Comparison of ENCODE assay signal across 13 cellular contexts in genomic region chr6:138160329-138161117, GRCh38. TPM values are rescaled to one million over a fixed set of nuclear protein-coding genes. Genes with fewer than 3 reads are reported as not detected.
DNase-seq lines count a peak whose midpoint lies in the region; ATAC-seq and TF ChIP-seq lines count a peak whose summit lies in the region.
"Had no signal": no experiment of that assay in that cellular context is flagged by ENCODE, and none has a peak within 500 bp of the region (broad histone marks: within the 10 kb centered on the region; RNA-seq: fewer than 3 reads in every experiment).

No MANE protein-coding gene starts in this region.

- H3K4me1 ChIP-seq in endocrine pancreas (ENCODE audit: control insufficient read depth, insufficient read depth, low read length) (peaks cover 5% of the 10 kb centered on the region), smooth muscle cell (ENCODE audit: low read depth) (no peaks in the 10 kb centered on the region)

- H3K9me3 ChIP-seq in endocrine pancreas (ENCODE audit: control insufficient read depth, low read length) (no peaks in the 10 kb centered on the region), smooth muscle cell (replicated peaks; ENCODE audit: low read depth) (no peaks in the 10 kb centered on the region)

- H3K36me3 ChIP-seq in endocrine pancreas (ENCODE audit: control insufficient read depth, insufficient read depth, low read length) (no peaks in the 10 kb centered on the region), smooth muscle cell (ENCODE audit: low read depth) (no peaks in the 10 kb centered on the region)

- no peak overlapping the region for H3K27ac ChIP-seq in smooth muscle cell (ENCODE audit: low read depth)

- peaks cover 13% of the 10 kb centered on the region for H3K4me1 Mint-ChIP-seq in activated CD4-positive, alpha-beta T cell treated with anti-CD3 and anti-CD28 coated beads for 36 hours

- no peaks in the 10 kb centered on the region for H3K27me3 ChIP-seq in endocrine pancreas (ENCODE audit: control insufficient read depth, insufficient read depth, low read length)
- H3K27me3 ChIP-seq in smooth muscle cell (ENCODE audit: low read depth): peaks cover 83% of the 10 kb centered on the region

- no peak for ATAC-seq in activated CD4-positive, alpha-beta T cell treated with anti-CD3 and anti-CD28 coated beads for 36 hours
- ATAC-seq in SK-N-SH treated with all-trans-retinoic acid at 6 μM for 48 hours: no peak
- ATAC-seq in HG02588 (IDR thresholded peaks at IDR 0.05; ENCODE audit: unreplicated experiment): no peak

- H3K4me3 Mint-ChIP-seq in activated CD4-positive, alpha-beta T cell treated with anti-CD3 and anti-CD28 coated beads for 36 hours: peak overlapping the region; percentile 66

- TF ChIP-seq CTCF in smooth muscle cell (IDR thresholded peaks at IDR 0.05; ENCODE audit: borderline replicate concordance, insufficient read depth, poor library complexity, severe bottlenecking): no peak

- no peaks in the 10 kb centered on the region for H3F3A ChIP-seq in smooth muscle cell (ENCODE audit: low read depth)

- 83% methylated on average over 12 of the region's 12 CpGs for WGBS in smooth muscle cell (ENCODE audit: low lambda C conversion rate)

- H2AFZ ChIP-seq in smooth muscle cell (ENCODE audit: low read depth): peak overlapping the region; percentile 87

- no peak for DNase-seq in activated CD4-positive, alpha-beta T cell treated with anti-CD3 and anti-CD28 coated beads for 36 hours
- DNase-seq in activated CD4-positive, alpha-beta T cell treated with anti-CD3 and anti-CD28 coated beads for 48 hours: no peak
- DNase-seq in NCI-H748 treated with DMSO at 0.1 percent for 48 hours (lab: John Stamatoyannopoulos, UW) (peak; percentile 12), smooth muscle cell (lab: John Stamatoyannopoulos, UW; ENCODE audit: unreplicated experiment) (no peak), NCI-H187 treated with DMSO at 0.1 percent for 48 hours (lab: John Stamatoyannopoulos, UW) (no peak)
- DNase-seq: AML-193 had no signal

- H3K4me3 ChIP-seq in endocrine pancreas (ENCODE audit: control insufficient read depth, insufficient read depth, low read length): peak overlapping the region; percentile 38
- H3K4me3 ChIP-seq in smooth muscle cell: peak overlapping the region; percentile 76

- H3K9ac ChIP-seq in endocrine pancreas (ENCODE audit: control insufficient read depth, insufficient read depth, low read length): peak overlapping the region; percentile 66
- H3K9ac ChIP-seq in smooth muscle cell (ENCODE audit: low read depth): no peak overlapping the region

- intact Hi-C loops in activated CD4-positive, alpha-beta T cell treated with anti-CD3 and anti-CD28 coated beads for 36 hours (cut with DNase I, micrococcal nuclease): loop anchor here in 1 of 2 experiments (2.0 to 5.0 kb wide), 3 partner anchors 244 to 663 kb away; partner anchors contain the start of genes CCDC28A and HEBP2

- no peaks in the 10 kb centered on the region for H4K20me1 ChIP-seq in smooth muscle cell (ENCODE audit: low read depth)

- H3K4me2 ChIP-seq in smooth muscle cell: peak overlapping the region; percentile 97

- no peaks in the 10 kb centered on the region for H3K79me2 ChIP-seq in smooth muscle cell (ENCODE audit: low read depth)

- peaks cover 59% of the 10 kb centered on the region for H3K27me3 Mint-ChIP-seq in activated CD4-positive, alpha-beta T cell treated with anti-CD3 and anti-CD28 coated beads for 36 hours

- CTCF ChIA-PET in activated CD4-positive, alpha-beta T cell treated with anti-CD3 and anti-CD28 coated beads for 36 hours (lab: Charles Lee): no interaction called here

- POLR2A ChIA-PET in activated CD4-positive, alpha-beta T cell treated with anti-CD3 and anti-CD28 coated beads for 36 hours (lab: Charles Lee): no interaction called here

- H3K36me3 Mint-ChIP-seq in activated CD4-positive, alpha-beta T cell treated with anti-CD3 and anti-CD28 coated beads for 36 hours (ENCODE audit: low read depth): no peaks in the 10 kb centered on the region
- H3K36me3 Mint-ChIP-seq: activated naive CD4-positive, alpha-beta T cell treated with anti-CD3 and anti-CD28 coated beads, Interleukin-2, amount 50 U/mL, for 72 hours had no signal

- no peak overlapping the region for H3K27ac Mint-ChIP-seq in activated CD4-positive, alpha-beta T cell treated with anti-CD3 and anti-CD28 coated beads for 36 hours
- H3K27ac Mint-ChIP-seq: activated naive CD4-positive, alpha-beta T cell treated with anti-CD3 and anti-CD28 coated beads, Interleukin-2, amount 50 U/mL, for 72 hours had no signal

- no peaks in the 10 kb centered on the region for H3K9me3 Mint-ChIP-seq in activated CD4-positive, alpha-beta T cell treated with anti-CD3 and anti-CD28 coated beads for 36 hours (ENCODE audit: low read depth)
- H3K9me3 Mint-ChIP-seq: activated naive CD4-positive, alpha-beta T cell treated with anti-CD3 and anti-CD28 coated beads, Interleukin-2, amount 50 U/mL, for 72 hours had no signal

TF ChIP-seq in SK-N-SH treated with all-trans-retinoic acid at 6 μM for 48 hours, 23 proteins besides CTCF, POLR2A, EP300 and RAD21:
- no peak for TF ChIP-seq GLIS3 (CRISPR knock-in tag; IDR thresholded peaks at IDR 0.05)
- TF ChIP-seq ZNF8 (CRISPR knock-in tag; IDR thresholded peaks at IDR 0.05): no peak
- TF ChIP-seq PPARA (CRISPR knock-in tag; IDR thresholded peaks at IDR 0.05; ENCODE audit: borderline replicate concordance): no peak
- TF ChIP-seq CSDC2 (CRISPR knock-in tag; IDR thresholded peaks at IDR 0.05): no peak
- no peak for TF ChIP-seq RARB (CRISPR knock-in tag; IDR thresholded peaks at IDR 0.05)

RNA-seq across cellular contexts. Expression of gene ARFGEF3, which starts 1.2 kb away (rescaled TPM):
- 1 to 10 TPM; 1.6 to 1.7 TPM for total RNA-seq in activated CD4-positive, alpha-beta T cell treated with anti-CD3 and anti-CD28 coated beads for 36 hours
- total RNA-seq in smooth muscle cell: 1.6 and 2.2 TPM in 2 replicates
- polyA plus RNA-seq in smooth muscle cell: 0.06 and 0.71 TPM in 2 replicates

RNA-seq across cellular contexts. Expression of gene PERP, which starts 53.3 kb away (rescaled TPM):
- 1 to 10 TPM; 2.7 to 3.7 TPM for total RNA-seq in activated CD4-positive, alpha-beta T cell treated with anti-CD3 and anti-CD28 coated beads for 36 hours
- 207 and 237 TPM in 2 replicates for total RNA-seq in smooth muscle cell
- 70.9 and 187 TPM in 2 replicates for polyA plus RNA-seq in smooth muscle cell

RNA-seq across cellular contexts. Expression of gene PBOV1, which starts 57.8 kb away (rescaled TPM):
- not detected for total RNA-seq in activated CD4-positive, alpha-beta T cell treated with anti-CD3 and anti-CD28 coated beads for 36 hours
- not detected in 2 replicates for total RNA-seq in smooth muscle cell
- polyA plus RNA-seq in smooth muscle cell: not detected in 2 replicates
- total RNA-seq: activated naive CD4-positive, alpha-beta T cell treated with anti-CD3 and anti-CD28 coated beads, Interleukin-2, amount 50 U/mL, for 72 hours; fibroblast of villous mesenchyme; M059J; pulmonary artery endothelial cell had no signal

Comparison
In these comparisons a context has a peak if more than half of its experiments do, and no peak if none do; other contexts are left out.
1. RNA of gene PERP, which starts 53.3 kb away (total RNA-seq): 207 to 237 TPM in smooth muscle cell; 2.7 to 3.7 TPM in activated CD4-positive, alpha-beta T cell treated with anti-CD3 and anti-CD28 coated beads for 36 hours; every median in the first group is over 10 times any median in the second.